ENCODE assay signal across 8 cellular contexts in the genomic region with DNA sequence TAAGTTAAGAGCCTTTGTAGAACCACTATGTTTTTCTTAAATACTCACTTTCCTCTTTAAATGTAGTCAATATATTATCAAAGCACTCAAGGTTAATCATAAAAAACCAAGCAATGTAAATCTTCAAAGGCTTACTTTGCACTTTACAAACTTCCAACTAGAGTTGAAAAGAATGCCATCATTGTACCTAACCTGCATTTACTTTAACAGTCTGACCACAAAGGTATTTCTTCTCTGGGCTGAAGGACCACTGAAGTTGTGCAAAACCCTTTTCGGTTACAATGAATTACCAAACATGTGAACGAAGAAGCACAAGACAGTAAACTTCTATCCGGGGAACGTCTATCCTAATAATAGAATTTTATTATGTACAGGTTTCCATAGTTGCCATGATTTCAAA. TPM values are rescaled to one million over a fixed set of nuclear protein-coding genes. Genes with fewer than 3 reads are reported as not detected.
A peak's percentile ranks its signal among the peaks of the same experiment; 100 is the strongest.
DNase-seq lines count a peak whose midpoint lies in the region; ATAC-seq and TF ChIP-seq lines count a peak whose summit lies in the region.

No MANE protein-coding gene starts in this region.

- H3K36me3 ChIP-seq in cardiac muscle cell (no peaks in the 10 kb centered on the region), iPS-20b (ENCODE audit: insufficient read depth, low read depth, low read length) (no peaks in the 10 kb centered on the region), thyroid gland (no peaks in the 10 kb centered on the region)

- H3K36me3 Mint-ChIP-seq in activated T-helper 17 cell treated with anti-CD3 and anti-CD28 coated beads, Interleukin-2, amount 50 U/mL, for 72 hours (ENCODE audit: low read depth), result peaks cover 79% of the 10 kb centered on the region

- no peak for TF ChIP-seq POLR2A in thyroid gland (IDR thresholded peaks at IDR 0.05)

- peak overlapping the region; percentile 93; the same call in 1 of the 2 replicates for H3K9ac ChIP-seq in iPS-20b (ENCODE audit: low read depth, low read length)

- intact Hi-C loops in left ventricle myocardium superior (cut with micrococcal nuclease), result loop anchor here (10.0 kb wide), 1 partner anchor 125 kb away; no protein-coding TSS in a partner anchor
- intact Hi-C loops in thyroid gland (cut with DNase I), result loop anchor here (10.0 kb wide), 1 partner anchor 65 kb away; a partner anchor contains a TSS

- H3K4me1 Mint-ChIP-seq in activated T-helper 17 cell treated with anti-CD3 and anti-CD28 coated beads, Interleukin-2, amount 50 U/mL, for 72 hours, result peaks cover 26% of the 10 kb centered on the region

- peak in 1 of 2 donors; percentile 25 for DNase-seq in cardiac muscle cell (ENCODE audit: low read depth in 1 of 2, low spot score in 1 of 2)
- DNase-seq in left ventricle myocardium superior, result no peak
- no peak for DNase-seq in thyroid gland
- no peak for DNase-seq in NK-92 treated with Interleukin-12 subunit alpha and Interleukin-12 subunit beta, amount 100 ng/mL, for 24 hours (lab: John Stamatoyannopoulos, UW)
- DNase-seq in NCI-H345 treated with DMSO at 0.1 percent for 48 hours (lab: John Stamatoyannopoulos, UW; ENCODE audit: unreplicated experiment), result no peak

- peaks cover 43% of the 10 kb centered on the region for H3K4me1 ChIP-seq in cardiac muscle cell (ENCODE audit: low read depth)
- H3K4me1 ChIP-seq in iPS-20b (ENCODE audit: insufficient read depth, low read length), result peaks cover 17% of the 10 kb centered on the region
- H3K4me1 ChIP-seq in thyroid gland, result peaks cover 39 to 40% of the 10 kb centered on the region in 2 donors

- H3K27ac ChIP-seq in cardiac muscle cell (peak overlapping the region; percentile 94), iPS-20b (ENCODE audit: low read length) (no peak overlapping the region), thyroid gland (peak overlapping the region in 2 of 3 donors; percentile 1 to 99)

- peak overlapping the region; percentile 77 for H3K4me3 ChIP-seq in cardiac muscle cell
- peak overlapping the region; percentile 99 for H3K4me3 ChIP-seq in iPS-20b (ENCODE audit: low read length)
- no peak overlapping the region for H3K4me3 ChIP-seq in thyroid gland (replicated peaks in 1 of 3)

- no peaks in the 10 kb centered on the region for H3K9me3 Mint-ChIP-seq in activated T-helper 17 cell treated with anti-CD3 and anti-CD28 coated beads, Interleukin-2, amount 50 U/mL, for 72 hours

- TF ChIP-seq CTCF in cardiac muscle cell (IDR thresholded peaks at IDR 0.05; ENCODE audit: low read depth, low read length) (no peak), thyroid gland (IDR thresholded peaks at IDR 0.05) (no peak)

- H3K9me3 ChIP-seq in cardiac muscle cell (ENCODE audit: low read depth), result no peaks in the 10 kb centered on the region
- no peaks in the 10 kb centered on the region for H3K9me3 ChIP-seq in iPS-20b (ENCODE audit: insufficient read depth, low read depth, low read length)
- no peaks in the 10 kb centered on the region for H3K9me3 ChIP-seq in thyroid gland

- peak overlapping the region; percentile 94 for H3K27ac Mint-ChIP-seq in activated T-helper 17 cell treated with anti-CD3 and anti-CD28 coated beads, Interleukin-2, amount 50 U/mL, for 72 hours

- WGBS in thyroid gland, 2 donors, result 26 to 34% methylated on average over 4 of the region's 4 CpGs

- peak overlapping the region; percentile 84 for H3K4me3 Mint-ChIP-seq in activated T-helper 17 cell treated with anti-CD3 and anti-CD28 coated beads, Interleukin-2, amount 50 U/mL, for 72 hours

- H3K27me3 Mint-ChIP-seq in activated T-helper 17 cell treated with anti-CD3 and anti-CD28 coated beads, Interleukin-2, amount 50 U/mL, for 72 hours, result no peaks in the 10 kb centered on the region

- ATAC-seq in left ventricle myocardium superior, result no peak
- no peak for ATAC-seq in activated T-helper 17 cell treated with anti-CD3 and anti-CD28 coated beads, Interleukin-2, amount 50 U/mL, for 72 hours (replicated peaks)
- no peak for ATAC-seq in activated CD4-positive, CD25-positive, alpha-beta regulatory T cell treated with anti-CD3 and anti-CD28 coated beads, Interleukin-2, amount 50 U/mL, for 24 hours

- no peaks in the 10 kb centered on the region for H3K27me3 ChIP-seq in cardiac muscle cell
- no peaks in the 10 kb centered on the region for H3K27me3 ChIP-seq in iPS-20b (ENCODE audit: insufficient read depth, low read length)
- no peaks in the 10 kb centered on the region for H3K27me3 ChIP-seq in thyroid gland

RNA-seq across cellular contexts. Expression of a gene that starts 3.0 kb away (rescaled TPM):
- 51.3 and 76.2 TPM in 2 replicates for total RNA-seq in cardiac muscle cell
- polyA plus RNA-seq in cardiac muscle cell, result 65.4 and 80.2 TPM in 2 replicates
- 27.0 TPM for total RNA-seq in left ventricle myocardium superior
- 100 to 1,000 TPM in 1 of 2 donors, 10 to 100 TPM in 1; 84.9 to 122 TPM for total RNA-seq in activated T-helper 17 cell treated with anti-CD3 and anti-CD28 coated beads, Interleukin-2, amount 50 U/mL, for 72 hours
- 10 to 100 TPM; 60.1 to 85.1 (median 64.3) TPM for total RNA-seq in thyroid gland

Comparison
In these comparisons a context has a peak if more than half of its experiments do, and no peak if none do; other contexts are left out.
1. H3K4me3 ChIP-seq: peak in cardiac muscle cell (single experiment) and iPS-20b (single experiment); none in thyroid gland (0 of 3).